ENCODE assay signal across 1 cellular context in genomic region chr13:79533781-79534400, GRCh38.
TF ChIP-seq lines count a peak whose summit lies in the region.

No MANE protein-coding gene starts in this region.

TF ChIP-seq in A549, 52 proteins besides CTCF, POLR2A, EP300 and RAD21 (continued from another document):
- TF ChIP-seq E2F6 (IDR thresholded peaks at IDR 0.05; ENCODE audit: borderline replicate concordance, low read depth) (no peak), JUNB (IDR thresholded peaks at IDR 0.05) (no peak), MYC (IDR thresholded peaks at IDR 0.05; ENCODE audit: borderline replicate concordance, low read length) (no peak), ELK1 (IDR thresholded peaks at IDR 0.05; ENCODE audit: low read depth, low read length) (no peak), CHD2 (IDR thresholded peaks at IDR 0.05; ENCODE audit: low read length, partially characterized antibody) (no peak), HDAC2 (IDR thresholded peaks at IDR 0.05) (no peak), HMGXB4 (CRISPR knock-in tag; IDR thresholded peaks at IDR 0.05; ENCODE audit: borderline replicate concordance) (no peak)
